In genomic region chr11:67607507-67607906, GRCh38 we compare ENCODE assay signal across 11 cellular contexts. TPM values are rescaled to one million over a fixed set of nuclear protein-coding genes. Genes with fewer than 3 reads are reported as not detected.
DNase-seq lines count a peak whose midpoint lies in the region; ATAC-seq, FAIRE-seq and TF ChIP-seq lines count a peak whose summit lies in the region.
"Had no signal": no experiment of that assay in that cellular context is flagged by ENCODE, and none has a peak within 500 bp of the region (broad histone marks: within the 10 kb centered on the region; RNA-seq: fewer than 3 reads in every experiment).

No MANE protein-coding gene starts in this region.

- TF ChIP-seq RAD21 in SK-N-SH (IDR thresholded peaks at IDR 0.05; ENCODE audit: low read length): no peak

- 14% methylated on average over 4 of the region's 9 CpGs for WGBS in SK-N-SH (ENCODE audit: low lambda C conversion rate)
- WGBS in stomach, 5 donors: 26 to 40% (median 32%) methylated on average over 9 of the region's 9 CpGs

- peak overlapping the region; percentile 96 to 98 for H3K4me3 ChIP-seq in SK-N-SH (ENCODE audit: low read depth in 2 of 2, low read length in 1 of 2)
- H3K4me3 ChIP-seq in kidney (ENCODE audit: low read length in 2 of 2): peak overlapping the region; percentile 73 to 95
- H3K4me3 ChIP-seq in stomach: peak overlapping the region; percentile 96 to 99 (median 98)

- H3K9ac ChIP-seq in SK-N-SH (peak overlapping the region; percentile 86), kidney (ENCODE audit: low read length in 2 of 2) (peak overlapping the region; percentile 90 to 96)

- no peak for FAIRE-seq in kidney (lab: Jason Lieb, UNC)
- FAIRE-seq: A204.1 had no signal

- no peaks in the 10 kb centered on the region for H3K36me3 Mint-ChIP-seq in activated naive CD8-positive, alpha-beta T cell

- H3F3A ChIP-seq in SK-N-SH (replicated peaks; ENCODE audit: insufficient read depth): no peaks in the 10 kb centered on the region

- intact Hi-C loops in kidney (cut with DNase I): no loop called here
- intact Hi-C loops in stomach (cut with DNase I; ENCODE audit: low total_unique reads): no loop called here

- peak overlapping the region; percentile 85 for H3K27ac Mint-ChIP-seq in activated naive CD8-positive, alpha-beta T cell

- H3K27me3 ChIP-seq in SK-N-SH (ENCODE audit: insufficient read depth): no peaks in the 10 kb centered on the region
- H3K27me3 ChIP-seq in stomach: no peaks in the 10 kb centered on the region

- TF ChIP-seq CTCF in SK-N-SH (IDR thresholded peaks at IDR 0.05) (no peak), kidney (IDR thresholded peaks at IDR 0.05; ENCODE audit: borderline replicate concordance, extremely low read depth, insufficient read depth) (no peak), stomach (IDR thresholded peaks at IDR 0.05) (no peak)

- TF ChIP-seq POLR2A in stomach (IDR thresholded peaks at IDR 0.05): no peak

- H3K27ac ChIP-seq in SK-N-SH (ENCODE audit: low read depth in 2 of 2, low read length in 1 of 2): no peak overlapping the region; a peak in 1 of 4 replicates
- peak overlapping the region in 1 of 2 donors; percentile 89 for H3K27ac ChIP-seq in kidney (ENCODE audit: low read depth in 2 of 2, low read length in 2 of 2)
- H3K27ac ChIP-seq in stomach: peak overlapping the region in 3 of 5 donors; percentile 90 to 92 (median 92)

- H2AFZ ChIP-seq in SK-N-SH (ENCODE audit: low read depth): peak overlapping the region; percentile 80; the same call in 1 of the 2 replicates

- TF ChIP-seq EP300 in SK-N-SH (IDR thresholded peaks at IDR 0.05; ENCODE audit: borderline replicate concordance in 1 of 2, low read depth in 1 of 2, low read length in 1 of 2) (no peak), stomach (IDR thresholded peaks at IDR 0.05) (no peak)

- H3K36me3 ChIP-seq in SK-N-SH (replicated peaks in 1 of 2; ENCODE audit: control insufficient read depth in 1 of 2, insufficient read depth in 2 of 2, low read length in 1 of 2) (peaks cover 5 to 37% of the 10 kb centered on the region in 2 experiments), kidney (ENCODE audit: control insufficient read depth in 1 of 2, insufficient read depth in 2 of 2, low read length in 2 of 2) (peaks cover 16 to 18% of the 10 kb centered on the region in 2 donors), stomach (peaks cover 38 to 42% (median 40%) of the 10 kb centered on the region in 4 donors)

- H3K4me3 Mint-ChIP-seq in activated naive CD8-positive, alpha-beta T cell: peak overlapping the region; percentile 94

- DNase-seq in SK-N-SH (no peak), kidney (no peak), stomach (no peak), GM03348 (ENCODE audit: low spot score) (no peak)
- DNase-seq in central memory CD4-positive, alpha-beta T cell: no peak
- DNase-seq: stimulated activated CD4-positive, alpha-beta T cell treated with anti-CD3 and anti-CD28 coated beads, Interleukin-2, amount 100 ng/mL, for 24 hours had no signal

- H3K9me2 ChIP-seq in SK-N-SH: no peaks in the 10 kb centered on the region

- H3K4me1 ChIP-seq in SK-N-SH (ENCODE audit: control insufficient read depth in 1 of 2, insufficient read depth in 2 of 2, low read depth in 1 of 2, low read length in 1 of 2): peaks cover 7 to 13% of the 10 kb centered on the region in 2 experiments; a peak in 3 of 4 replicates
- H3K4me1 ChIP-seq in kidney (ENCODE audit: control insufficient read depth in 1 of 2, insufficient read depth in 1 of 2, low read depth in 1 of 2, low read length in 2 of 2): peaks cover 0 to 11% of the 10 kb centered on the region in 2 donors
- H3K4me1 ChIP-seq in stomach: peaks cover 16 to 41% (median 27%) of the 10 kb centered on the region in 4 donors

- no peaks in the 10 kb centered on the region for H3K9me3 ChIP-seq in SK-N-SH
- H3K9me3 ChIP-seq in kidney (ENCODE audit: control insufficient read depth in 1 of 2, low read length in 2 of 2): no peaks in the 10 kb centered on the region
- H3K9me3 ChIP-seq in stomach: no peaks in the 10 kb centered on the region

- H3K9me3 Mint-ChIP-seq in activated naive CD8-positive, alpha-beta T cell (ENCODE audit: low read depth): no peaks in the 10 kb centered on the region

- H4K20me1 ChIP-seq in SK-N-SH (ENCODE audit: insufficient read depth): no peaks in the 10 kb centered on the region

- CTCF ChIA-PET in SK-N-SH (lab: Yijun Ruan, JAX): interaction anchor here (0.7 to 1.9 kb wide), 7 partner anchors 10 to 35 kb away, joined by 3 to 5 read pairs (median 3); partner anchors contain the start of gene NUDT8

- ATAC-seq in SK-N-SH treated with all-trans-retinoic acid at 6 μM for 48 hours (no peak), GM19467 (IDR thresholded peaks at IDR 0.05; ENCODE audit: unreplicated experiment) (no peak)

- POLR2A ChIA-PET in SK-N-SH (lab: Yijun Ruan, JAX): interaction anchor here (1.4 kb wide), 1 partner anchor 23 kb away, joined by 3 read pairs; no protein-coding TSS in a partner anchor

- peaks cover 18% of the 10 kb centered on the region for H3K4me1 Mint-ChIP-seq in activated naive CD8-positive, alpha-beta T cell (ENCODE audit: low read depth)

- H3K27me3 Mint-ChIP-seq in activated naive CD8-positive, alpha-beta T cell: peaks cover 5% of the 10 kb centered on the region

- peak overlapping the region; percentile 92 for H3K4me2 ChIP-seq in SK-N-SH

- peaks cover 17% of the 10 kb centered on the region for H3K79me2 ChIP-seq in SK-N-SH (ENCODE audit: insufficient read depth)

TF ChIP-seq in SK-N-SH, 30 proteins besides CTCF, POLR2A, EP300 and RAD21 (continues in another document):
- TF ChIP-seq RXRA (IDR thresholded peaks at IDR 0.05; ENCODE audit: borderline replicate concordance, low read depth) (no peak), FOSL2 (IDR thresholded peaks at IDR 0.05; ENCODE audit: borderline replicate concordance, low read depth) (no peak), FOXM1 (IDR thresholded peaks at IDR 0.05; ENCODE audit: low read depth) (no peak), SIN3A (IDR thresholded peaks at IDR 0.05; ENCODE audit: borderline replicate concordance, low read depth, low read length) (no peak)
- TF ChIP-seq, protein P1, sequence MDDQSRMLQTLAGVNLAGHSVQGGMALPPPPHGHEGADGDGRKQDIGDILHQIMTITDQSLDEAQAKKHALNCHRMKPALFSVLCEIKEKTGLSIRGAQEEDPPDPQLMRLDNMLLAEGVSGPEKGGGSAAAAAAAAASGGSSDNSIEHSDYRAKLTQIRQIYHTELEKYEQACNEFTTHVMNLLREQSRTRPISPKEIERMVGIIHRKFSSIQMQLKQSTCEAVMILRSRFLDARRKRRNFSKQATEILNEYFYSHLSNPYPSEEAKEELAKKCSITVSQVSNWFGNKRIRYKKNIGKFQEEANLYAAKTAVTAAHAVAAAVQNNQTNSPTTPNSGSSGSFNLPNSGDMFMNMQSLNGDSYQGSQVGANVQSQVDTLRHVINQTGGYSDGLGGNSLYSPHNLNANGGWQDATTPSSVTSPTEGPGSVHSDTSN (IDR thresholded peaks at IDR 0.05): no peak

TF ChIP-seq in SK-N-SH treated with all-trans-retinoic acid at 6 μM for 48 hours, 23 proteins besides CTCF, POLR2A, EP300 and RAD21 (continues in another document):
- TF ChIP-seq PPARA (CRISPR knock-in tag; IDR thresholded peaks at IDR 0.05; ENCODE audit: borderline replicate concordance) (no peak), OSR1 (CRISPR knock-in tag; IDR thresholded peaks at IDR 0.05) (no peak), ARNTL (CRISPR knock-in tag; IDR thresholded peaks at IDR 0.05; ENCODE audit: borderline replicate concordance, low read depth) (no peak), ESRRG (CRISPR knock-in tag; IDR thresholded peaks at IDR 0.05) (no peak), BACH2 (CRISPR knock-in tag; IDR thresholded peaks at IDR 0.05; ENCODE audit: borderline replicate concordance) (no peak), TCF4 (CRISPR knock-in tag; IDR thresholded peaks at IDR 0.05; ENCODE audit: borderline replicate concordance) (no peak), ZNF565 (CRISPR knock-in tag; conservative IDR thresholded peaks at IDR 0.05; ENCODE audit: low read depth) (no peak), ZNF8 (CRISPR knock-in tag; IDR thresholded peaks at IDR 0.05) (no peak), CSDC2 (CRISPR knock-in tag; IDR thresholded peaks at IDR 0.05) (no peak)

RNA-seq across cellular contexts. Expression of gene NDUFV1, which starts 0.8 kb away (rescaled TPM):
- polyA plus RNA-seq in SK-N-SH (2012; rRNA removed) (220 and 278 TPM in 2 replicates), kidney (ENCODE audit: insufficient read depth, low read depth, low replicate concordance) (395 TPM), stomach (100 to 1,000 TPM; 148 to 193 (median 181) TPM)
- polyA plus RNA-seq in SK-N-SH (2012; cell fraction: cytosol; rRNA removed): 107 and 138 TPM in 2 replicates
- polyA plus RNA-seq in SK-N-SH (2012; cell fraction: nucleus; rRNA removed): 658 and 815 TPM in 2 replicates
- total RNA-seq in kidney (191 TPM), stomach (100 to 1,000 TPM; 186 to 806 (median 497) TPM)

RNA-seq across cellular contexts. Expression of gene NUDT8, which starts 22.2 kb away (rescaled TPM):
- polyA plus RNA-seq in SK-N-SH (2012; rRNA removed) (2.2 and 2.7 TPM in 2 replicates), kidney (ENCODE audit: insufficient read depth, low read depth, low replicate concordance) (57.0 TPM), stomach (10 to 100 TPM; 15.0 to 41.0 (median 19.5) TPM)
- polyA plus RNA-seq in SK-N-SH (2012; cell fraction: cytosol; rRNA removed): 1.7 and 2.3 TPM in 2 replicates
- polyA plus RNA-seq in SK-N-SH (2012; cell fraction: nucleus; rRNA removed): 10.3 and 23.0 TPM in 2 replicates
- total RNA-seq in kidney (11.9 TPM), stomach (100 to 1,000 TPM in 1 of 5 donors, 1 to 10 TPM in 2, not detected in 2; 4.6 to 333 (median 8.8) TPM)

RNA-seq across cellular contexts. Expression of gene GSTP1, which starts 23.9 kb away (rescaled TPM):
- polyA plus RNA-seq in SK-N-SH (2012; rRNA removed) (488 and 745 TPM in 2 replicates), kidney (ENCODE audit: insufficient read depth, low read depth, low replicate concordance) (1,687 TPM), stomach (1,000 to 10,000 TPM in 2 of 3 donors, 100 to 1,000 TPM in 1; 670 to 2,840 (median 1,703) TPM)
- 313 and 440 TPM in 2 replicates for polyA plus RNA-seq in SK-N-SH (2012; cell fraction: cytosol; rRNA removed)
- polyA plus RNA-seq in SK-N-SH (2012; cell fraction: nucleus; rRNA removed): 348 and 460 TPM in 2 replicates
- total RNA-seq in kidney (800 TPM), stomach (100 to 1,000 TPM; 393 to 726 (median 523) TPM)

RNA-seq across cellular contexts. Expression of gene TBX10, which starts 32.1 kb away (rescaled TPM):
- polyA plus RNA-seq in SK-N-SH (2012; rRNA removed): not detected in 2 replicates
- not detected in 2 replicates for polyA plus RNA-seq in SK-N-SH (2012; cell fraction: cytosol; rRNA removed)
- polyA plus RNA-seq in SK-N-SH (2012; cell fraction: nucleus; rRNA removed): not detected in 2 replicates
- not detected for total RNA-seq in kidney
- not detected for polyA plus RNA-seq in kidney (ENCODE audit: insufficient read depth, low read depth, low replicate concordance)
- total RNA-seq in stomach: not detected
- not detected for polyA plus RNA-seq in stomach
- total RNA-seq: activated CD8-positive, alpha-beta memory T cell treated with anti-CD3 and anti-CD28 coated beads for 36 hours had no signal

RNA-seq across cellular contexts. Expression of gene ACY3, which starts 43.0 kb away (rescaled TPM):
- polyA plus RNA-seq in SK-N-SH (2012; rRNA removed) (not detected in 2 replicates), kidney (ENCODE audit: insufficient read depth, low read depth, low replicate concordance) (111 TPM), stomach (1 to 10 TPM; 7.5 to 9.1 (median 8.7) TPM)
- not detected in 2 replicates for polyA plus RNA-seq in SK-N-SH (2012; cell fraction: cytosol; rRNA removed)
- not detected in 2 replicates for polyA plus RNA-seq in SK-N-SH (2012; cell fraction: nucleus; rRNA removed)
- total RNA-seq in kidney (7.7 TPM), stomach (10 to 100 TPM in 1 of 5 donors, 1 to 10 TPM in 2, under 1 TPM in 1, not detected in 1; 0.45 to 17.1 (median 1.1) TPM)

Comparison
In these comparisons a context has a peak if more than half of its experiments do, and no peak if none do; other contexts are left out.
1. H3K27ac ChIP-seq: peak in stomach (3 of 5); none in SK-N-SH (0 of 2).
2. Peak in every context shown above with its lines, with median percentiles within 50 percentile points of each other: H3K4me3 ChIP-seq.